Comparison of ENCODE assay signal across 30 cellular contexts in genomic region chr3:132087356-132087755, GRCh38. TPM values are rescaled to one million over a fixed set of nuclear protein-coding genes. Genes with fewer than 3 reads are reported as not detected.
"Had no signal": no experiment of that assay in that cellular context is flagged by ENCODE, and none has a peak within 500 bp of the region (broad histone marks: within the 10 kb centered on the region; RNA-seq: fewer than 3 reads in every experiment).

No MANE protein-coding gene starts in this region.

- H3K27me3 Mint-ChIP-seq: dendritic cell treated with granulocyte-macrophage colony-stimulating factor and Interleukin-4, amounts not matched to agents 40 ng/mL and 50 ng/mL, for 4 days; effector memory CD8-positive, alpha-beta T cell had no signal

- H3K4me3 ChIP-seq: colonic mucosa, esophagus squamous epithelium, gastrocnemius medialis, heart right ventricle, left lung, lower lobe of right lung, mucosa of descending colon had no signal

- H3K27ac Mint-ChIP-seq: dendritic cell treated with granulocyte-macrophage colony-stimulating factor and Interleukin-4, amounts not matched to agents 40 ng/mL and 50 ng/mL, for 4 days; effector memory CD8-positive, alpha-beta T cell; endodermal cell; mesothelial cell of epicardium had no signal

- FAIRE-seq: endometrium, islet of Langerhans, keratinocyte had no signal

- H3K27ac ChIP-seq: colonic mucosa, epithelial cell of prostate, esophagus squamous epithelium, gastrocnemius medialis, heart right ventricle, left lung, lower lobe of right lung had no signal

- H3K36me3 ChIP-seq: colonic mucosa, esophagus squamous epithelium, gastrocnemius medialis, heart right ventricle, left lung, lower lobe of right lung had no signal

- H3K4me1 Mint-ChIP-seq: endodermal cell, mesothelial cell of epicardium had no signal

- DNase-seq: colonic mucosa; cortex of kidney; effector CD8-positive, alpha-beta T cell; effector memory CD8-positive, alpha-beta T cell; endodermal cell; erythroblast; esophagus squamous epithelium; foreskin fibroblast; foreskin melanocyte; gastrocnemius medialis; glutamatergic neuron; head of caudate nucleus; heart right ventricle; hippocampal formation; left cardiac atrium; left lung; left ventricle myocardium superior; lower lobe of right lung; mesenchymal stem cell; mucosa of descending colon had no signal

- H3K27me3 ChIP-seq: colonic mucosa, esophagus squamous epithelium, gastrocnemius medialis, left lung had no signal

- H3K36me3 Mint-ChIP-seq: mesothelial cell of epicardium had no signal

- H3K4me1 ChIP-seq: colonic mucosa, esophagus squamous epithelium, gastrocnemius medialis, heart right ventricle, left lung, lower lobe of right lung had no signal

- H3K9me3 ChIP-seq: colonic mucosa, esophagus squamous epithelium, gastrocnemius medialis, heart right ventricle, left lung, lower lobe of right lung, mucosa of descending colon had no signal

- H3K4me3 Mint-ChIP-seq: dendritic cell treated with granulocyte-macrophage colony-stimulating factor and Interleukin-4, amounts not matched to agents 40 ng/mL and 50 ng/mL, for 4 days; effector memory CD8-positive, alpha-beta T cell; endodermal cell; mesothelial cell of epicardium had no signal

- H3K9me3 Mint-ChIP-seq: dendritic cell treated with granulocyte-macrophage colony-stimulating factor and Interleukin-4, amounts not matched to agents 40 ng/mL and 50 ng/mL, for 4 days; effector memory CD8-positive, alpha-beta T cell; endodermal cell; mesothelial cell of epicardium had no signal

RNA-seq across cellular contexts. Expression of gene CPNE4, which starts 52.5 kb away (rescaled TPM):
- total RNA-seq: dermis microvascular lymphatic vessel endothelial cell, gastrocnemius medialis, glomerular endothelial cell, lung microvascular endothelial cell, mesenteric fat pad had no signal
